1 cellular context compared by ENCODE assay signal in genomic region chr22:39469681-39470461, GRCh38.
TF ChIP-seq lines count a peak whose summit lies in the region.

No MANE protein-coding gene starts in this region.

TF ChIP-seq in HepG2, 621 proteins besides CTCF, POLR2A, EP300 and RAD21 (continued from another document and continues in another):
- TF ChIP-seq ZNF276 (CRISPR knock-in tag; IDR thresholded peaks at IDR 0.05; ENCODE audit: low read depth), result no peak; the same call in 1 of the 2 replicates
- TF ChIP-seq, protein P1, sequence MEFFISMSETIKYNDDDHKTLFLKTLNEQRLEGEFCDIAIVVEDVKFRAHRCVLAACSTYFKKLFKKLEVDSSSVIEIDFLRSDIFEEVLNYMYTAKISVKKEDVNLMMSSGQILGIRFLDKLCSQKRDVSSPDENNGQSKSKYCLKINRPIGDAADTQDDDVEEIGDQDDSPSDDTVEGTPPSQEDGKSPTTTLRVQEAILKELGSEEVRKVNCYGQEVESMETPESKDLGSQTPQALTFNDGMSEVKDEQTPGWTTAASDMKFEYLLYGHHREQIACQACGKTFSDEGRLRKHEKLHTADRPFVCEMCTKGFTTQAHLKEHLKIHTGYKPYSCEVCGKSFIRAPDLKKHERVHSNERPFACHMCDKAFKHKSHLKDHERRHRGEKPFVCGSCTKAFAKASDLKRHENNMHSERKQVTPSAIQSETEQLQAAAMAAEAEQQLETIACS (CRISPR knock-in tag; IDR thresholded peaks at IDR 0.05), result no peak
- no peak for TF ChIP-seq SETDB1 (CRISPR knock-in tag; IDR thresholded peaks at IDR 0.05; ENCODE audit: borderline replicate concordance)
- TF ChIP-seq, protein P2, sequence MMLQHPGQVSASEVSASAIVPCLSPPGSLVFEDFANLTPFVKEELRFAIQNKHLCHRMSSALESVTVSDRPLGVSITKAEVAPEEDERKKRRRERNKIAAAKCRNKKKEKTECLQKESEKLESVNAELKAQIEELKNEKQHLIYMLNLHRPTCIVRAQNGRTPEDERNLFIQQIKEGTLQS (CRISPR knock-in tag; IDR thresholded peaks at IDR 0.05), result no peak
- TF ChIP-seq SOX6 (IDR thresholded peaks at IDR 0.05), result no peak
- peak; percentile 72 for TF ChIP-seq SOX6 (CRISPR knock-in tag; IDR thresholded peaks at IDR 0.05)
- TF ChIP-seq ZNF782 (CRISPR knock-in tag; IDR thresholded peaks at IDR 0.05; ENCODE audit: borderline replicate concordance), result no peak
- TF ChIP-seq RORA (CRISPR knock-in tag; IDR thresholded peaks at IDR 0.05), result no peak
- TF ChIP-seq ZNF543 (CRISPR knock-in tag; IDR thresholded peaks at IDR 0.05), result no peak
- TF ChIP-seq, protein P3, sequence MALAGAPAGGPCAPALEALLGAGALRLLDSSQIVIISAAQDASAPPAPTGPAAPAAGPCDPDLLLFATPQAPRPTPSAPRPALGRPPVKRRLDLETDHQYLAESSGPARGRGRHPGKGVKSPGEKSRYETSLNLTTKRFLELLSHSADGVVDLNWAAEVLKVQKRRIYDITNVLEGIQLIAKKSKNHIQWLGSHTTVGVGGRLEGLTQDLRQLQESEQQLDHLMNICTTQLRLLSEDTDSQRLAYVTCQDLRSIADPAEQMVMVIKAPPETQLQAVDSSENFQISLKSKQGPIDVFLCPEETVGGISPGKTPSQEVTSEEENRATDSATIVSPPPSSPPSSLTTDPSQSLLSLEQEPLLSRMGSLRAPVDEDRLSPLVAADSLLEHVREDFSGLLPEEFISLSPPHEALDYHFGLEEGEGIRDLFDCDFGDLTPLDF (CRISPR knock-in tag; IDR thresholded peaks at IDR 0.05), result no peak
- peak; percentile 58; the same call in 1 of the 2 replicates for TF ChIP-seq FOXJ3 (CRISPR knock-in tag; IDR thresholded peaks at IDR 0.05; ENCODE audit: borderline replicate concordance)
- TF ChIP-seq ERF (CRISPR knock-in tag; IDR thresholded peaks at IDR 0.05), result peak; percentile 62; the same call in 1 of the 2 replicates
- TF ChIP-seq JARID2 (CRISPR knock-in tag; IDR thresholded peaks at IDR 0.05; ENCODE audit: insufficient replicate concordance), result no peak
- TF ChIP-seq RFX5 (IDR thresholded peaks at IDR 0.05; ENCODE audit: low read depth, low read length), result no peak
- no peak for TF ChIP-seq MLLT10 (CRISPR knock-in tag; IDR thresholded peaks at IDR 0.05)
- no peak for TF ChIP-seq PRPF4 (IDR thresholded peaks at IDR 0.05; ENCODE audit: low read depth, low read length, poor library complexity, severe bottlenecking)
- TF ChIP-seq, protein P4, sequence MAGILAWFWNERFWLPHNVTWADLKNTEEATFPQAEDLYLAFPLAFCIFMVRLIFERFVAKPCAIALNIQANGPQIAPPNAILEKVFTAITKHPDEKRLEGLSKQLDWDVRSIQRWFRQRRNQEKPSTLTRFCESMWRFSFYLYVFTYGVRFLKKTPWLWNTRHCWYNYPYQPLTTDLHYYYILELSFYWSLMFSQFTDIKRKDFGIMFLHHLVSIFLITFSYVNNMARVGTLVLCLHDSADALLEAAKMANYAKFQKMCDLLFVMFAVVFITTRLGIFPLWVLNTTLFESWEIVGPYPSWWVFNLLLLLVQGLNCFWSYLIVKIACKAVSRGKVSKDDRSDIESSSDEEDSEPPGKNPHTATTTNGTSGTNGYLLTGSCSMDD (CRISPR knock-in tag; IDR thresholded peaks at IDR 0.05), result no peak
- no peak for TF ChIP-seq TOE1 (CRISPR knock-in tag; IDR thresholded peaks at IDR 0.05)
- TF ChIP-seq ZKSCAN5 (CRISPR knock-in tag; IDR thresholded peaks at IDR 0.05), result no peak
- peak; percentile 94 for TF ChIP-seq ZNF292 (CRISPR knock-in tag; IDR thresholded peaks at IDR 0.05; ENCODE audit: borderline replicate concordance, low read depth)
- TF ChIP-seq ZNF546 (CRISPR knock-in tag; conservative IDR thresholded peaks at IDR 0.05), result no peak
- TF ChIP-seq ZNF775 (CRISPR knock-in tag; IDR thresholded peaks at IDR 0.05; ENCODE audit: borderline replicate concordance), result no peak
- no peak for TF ChIP-seq MEIS1 (CRISPR knock-in tag; IDR thresholded peaks at IDR 0.05; ENCODE audit: borderline replicate concordance)
- TF ChIP-seq ZNF773 (CRISPR knock-in tag; IDR thresholded peaks at IDR 0.05; ENCODE audit: borderline replicate concordance), result no peak
- TF ChIP-seq ZNF644 (CRISPR knock-in tag; IDR thresholded peaks at IDR 0.05; ENCODE audit: low read depth), result no peak
- no peak for TF ChIP-seq SATB2 (CRISPR knock-in tag; IDR thresholded peaks at IDR 0.05)
- TF ChIP-seq SPEN (CRISPR knock-in tag; IDR thresholded peaks at IDR 0.05; ENCODE audit: low read depth), result no peak
- TF ChIP-seq MYPOP (CRISPR knock-in tag; IDR thresholded peaks at IDR 0.05), result no peak
- no peak for TF ChIP-seq GTF3A (CRISPR knock-in tag; conservative IDR thresholded peaks at IDR 0.05)
- TF ChIP-seq SP5 (CRISPR knock-in tag; IDR thresholded peaks at IDR 0.05; ENCODE audit: borderline replicate concordance, low read depth), result peak; percentile 94
- TF ChIP-seq, protein P5, sequence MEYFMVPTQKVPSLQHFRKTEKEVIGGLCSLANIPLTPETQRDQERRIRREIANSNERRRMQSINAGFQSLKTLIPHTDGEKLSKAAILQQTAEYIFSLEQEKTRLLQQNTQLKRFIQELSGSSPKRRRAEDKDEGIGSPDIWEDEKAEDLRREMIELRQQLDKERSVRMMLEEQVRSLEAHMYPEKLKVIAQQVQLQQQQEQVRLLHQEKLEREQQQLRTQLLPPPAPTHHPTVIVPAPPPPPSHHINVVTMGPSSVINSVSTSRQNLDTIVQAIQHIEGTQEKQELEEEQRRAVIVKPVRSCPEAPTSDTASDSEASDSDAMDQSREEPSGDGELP (IDR thresholded peaks at IDR 0.05; ENCODE audit: borderline replicate concordance, low read depth), result peak; percentile 82; the same call in 1 of the 2 replicates
- peak; percentile 10; the same call in 1 of the 2 replicates for TF ChIP-seq THAP11 (CRISPR knock-in tag; IDR thresholded peaks at IDR 0.05)
- TF ChIP-seq HOXA5 (CRISPR knock-in tag; IDR thresholded peaks at IDR 0.05), result no peak
- TF ChIP-seq ZNF547 (CRISPR knock-in tag; IDR thresholded peaks at IDR 0.05), result no peak
- no peak for TF ChIP-seq THYN1 (CRISPR knock-in tag; IDR thresholded peaks at IDR 0.05; ENCODE audit: borderline replicate concordance, low read depth)
- no peak for TF ChIP-seq FOXO4 (CRISPR knock-in tag; conservative IDR thresholded peaks at IDR 0.05)
- TF ChIP-seq KDM6A (CRISPR knock-in tag; IDR thresholded peaks at IDR 0.05; ENCODE audit: low read depth), result 0 out of 2 replicates have a peak, but pooled peaks have one; percentile 45
- TF ChIP-seq ZNF17 (CRISPR knock-in tag; IDR thresholded peaks at IDR 0.05), result no peak
- TF ChIP-seq, protein P6, sequence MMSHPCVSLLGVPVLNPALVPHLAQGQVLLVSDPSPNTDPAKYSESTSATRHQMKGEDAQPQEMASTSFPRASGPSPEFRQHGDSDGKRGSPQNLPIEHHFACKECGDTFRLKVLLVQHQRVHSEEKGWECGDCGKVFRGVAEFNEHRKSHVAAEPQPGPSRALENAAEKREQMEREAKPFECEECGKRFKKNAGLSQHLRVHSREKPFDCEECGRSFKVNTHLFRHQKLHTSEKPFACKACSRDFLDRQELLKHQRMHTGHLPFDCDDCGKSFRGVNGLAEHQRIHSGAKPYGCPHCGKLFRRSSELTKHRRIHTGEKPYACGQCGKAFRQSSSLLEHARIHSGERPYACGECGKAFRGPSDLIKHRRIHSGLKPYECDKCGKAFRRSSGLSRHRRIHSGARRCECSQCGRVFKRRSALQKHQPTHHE (CRISPR knock-in tag; IDR thresholded peaks at IDR 0.05; ENCODE audit: borderline replicate concordance), result no peak
- peak; percentile 58; the same call in 1 of the 2 replicates for TF ChIP-seq DPF2 (CRISPR knock-in tag; IDR thresholded peaks at IDR 0.05; ENCODE audit: borderline replicate concordance, low read depth)
- TF ChIP-seq RBM22 (optimal IDR thresholded peaks at IDR 0.05; ENCODE audit: low read length), result no peak
- no peak for TF ChIP-seq ZNF3 (CRISPR knock-in tag; IDR thresholded peaks at IDR 0.05)
- TF ChIP-seq GLI4 (CRISPR knock-in tag; IDR thresholded peaks at IDR 0.05; ENCODE audit: borderline replicate concordance), result no peak
- no peak for TF ChIP-seq RAD51 (IDR thresholded peaks at IDR 0.05; ENCODE audit: borderline replicate concordance)
- TF ChIP-seq CBX1 (IDR thresholded peaks at IDR 0.05; ENCODE audit: low read depth), result no peak
- no peak for TF ChIP-seq ZNF142 (CRISPR knock-in tag; IDR thresholded peaks at IDR 0.05)
